Comparison of ENCODE assay signal across 14 cellular contexts in the genomic region with DNA sequence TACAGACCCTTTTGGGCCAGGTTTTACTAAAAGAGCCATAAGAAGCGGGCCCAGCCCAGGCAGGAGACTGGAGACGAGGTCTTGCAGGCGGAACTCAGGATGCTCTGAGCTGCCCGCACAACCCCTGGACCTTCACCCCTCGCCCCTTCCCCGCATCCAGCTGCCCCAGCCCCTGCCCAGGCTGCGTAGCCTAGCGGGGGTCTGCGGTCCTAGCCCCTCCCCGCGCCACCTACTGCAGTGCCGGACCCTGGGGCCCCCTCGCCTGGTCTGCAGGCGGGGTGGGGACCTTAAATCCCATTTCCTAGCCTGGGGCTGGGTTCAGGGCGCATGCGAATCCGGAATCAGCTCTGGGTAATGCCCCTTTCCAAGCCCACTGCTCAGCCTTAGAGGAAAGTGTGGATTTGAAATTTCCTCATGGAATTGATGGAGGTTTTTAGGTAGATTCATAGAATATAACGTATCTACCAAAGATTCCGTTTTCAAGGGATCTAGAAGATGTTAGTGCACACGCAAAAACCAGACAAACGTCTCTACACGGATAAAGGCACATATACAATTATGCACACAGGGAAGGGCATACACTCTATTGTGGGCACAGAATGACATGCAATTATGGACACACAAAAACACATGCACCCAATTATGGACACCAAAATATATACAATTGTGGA. TPM values are rescaled to one million over a fixed set of nuclear protein-coding genes. Genes with fewer than 3 reads are reported as not detected.
DNase-seq lines count a peak whose midpoint lies in the region; ATAC-seq and TF ChIP-seq lines count a peak whose summit lies in the region.
"Had no signal": no experiment of that assay in that cellular context is flagged by ENCODE, and none has a peak within 500 bp of the region (broad histone marks: within the 10 kb centered on the region; RNA-seq: fewer than 3 reads in every experiment).

No MANE protein-coding gene starts in this region.

- no peak overlapping the region for H3K27ac Mint-ChIP-seq in natural killer cell treated with Interleukin-12 subunit alpha and Interleukin-12 subunit beta and Interleukin-15 and Interleukin-18, amount 100 ng/mL, for 72 hours

- intact Hi-C loops in cardiac septum (cut with DNase I) (no loop called here), left ventricle myocardium superior (cut with micrococcal nuclease) (no loop called here), uterus (cut with DNase I; ENCODE audit: low total_unique reads) (no loop called here)

- H3K4me1 Mint-ChIP-seq in natural killer cell treated with Interleukin-12 subunit alpha and Interleukin-12 subunit beta and Interleukin-15 and Interleukin-18, amount 100 ng/mL, for 72 hours (ENCODE audit: low read depth in 2 of 2): peaks cover 43 to 60% of the 10 kb centered on the region in 2 donors

- TF ChIP-seq CTCF in uterus (IDR thresholded peaks at IDR 0.05): no peak

- ATAC-seq in left ventricle myocardium superior (no peak), HG03565 (IDR thresholded peaks at IDR 0.05; ENCODE audit: unreplicated experiment) (no peak)
- ATAC-seq in natural killer cell treated with Interleukin-12 subunit alpha and Interleukin-12 subunit beta and Interleukin-15 and Interleukin-18, amount 100 ng/mL, for 72 hours: no peak

- DNase-seq in cardiac septum (ENCODE audit: low spot score) (peak; percentile 44), left ventricle myocardium superior (no peak), ecto neural progenitor cell (ENCODE audit: low spot score) (peak; percentile 44), uterus (no peak), cerebellar cortex (ENCODE audit: low spot score) (no peak), kidney glomerular epithelial cell (lab: John Stamatoyannopoulos, UW) (no peak)
- peak; percentile 58 for DNase-seq in natural killer cell treated with Interleukin-12 subunit alpha and Interleukin-12 subunit beta and Interleukin-15 and Interleukin-18, amount 100 ng/mL, for 72 hours (ENCODE audit: low spot score)
- DNase-seq: amygdala; C1 segment of cervical spinal cord; midbrain; NCI-H2171; SJCRH30; stimulated activated naive CD4-positive, alpha-beta T cell treated with Interleukin-2 at 50 U/mL for 16 hours had no signal

- H3K4me1 ChIP-seq in uterus: peaks cover 0 to 4% of the 10 kb centered on the region in 2 donors

- H3K36me3 ChIP-seq in uterus: no peaks in the 10 kb centered on the region
- H3K36me3 ChIP-seq: SJCRH30 had no signal

- no peak for TF ChIP-seq POLR2A in uterus (IDR thresholded peaks at IDR 0.05)

- H3K36me3 Mint-ChIP-seq in natural killer cell treated with Interleukin-12 subunit alpha and Interleukin-12 subunit beta and Interleukin-15 and Interleukin-18, amount 100 ng/mL, for 72 hours: no peaks in the 10 kb centered on the region

- no peaks in the 10 kb centered on the region for H3K27me3 ChIP-seq in uterus
- H3K27me3 ChIP-seq: SJCRH30 had no signal

- peak overlapping the region; percentile 96 for H3K27ac ChIP-seq in uterus
- H3K27ac ChIP-seq: SJCRH30 had no signal

- no peaks in the 10 kb centered on the region for H3K9me3 Mint-ChIP-seq in natural killer cell treated with Interleukin-12 subunit alpha and Interleukin-12 subunit beta and Interleukin-15 and Interleukin-18, amount 100 ng/mL, for 72 hours

- H3K27me3 Mint-ChIP-seq in natural killer cell treated with Interleukin-12 subunit alpha and Interleukin-12 subunit beta and Interleukin-15 and Interleukin-18, amount 100 ng/mL, for 72 hours: peaks cover 55 to 63% of the 10 kb centered on the region in 2 donors

- no peaks in the 10 kb centered on the region for H3K9me3 ChIP-seq in uterus
- H3K9me3 ChIP-seq: SJCRH30 had no signal

- peak overlapping the region; percentile 84 for H3K4me3 Mint-ChIP-seq in natural killer cell treated with Interleukin-12 subunit alpha and Interleukin-12 subunit beta and Interleukin-15 and Interleukin-18, amount 100 ng/mL, for 72 hours

- peak overlapping the region; percentile 59 to 67 for H3K4me3 ChIP-seq in uterus
- H3K4me3 ChIP-seq: SJCRH30 had no signal

RNA-seq across cellular contexts. Expression of gene HOXA3, which starts 0.6 kb away (rescaled TPM):
- 0.40 TPM for total RNA-seq in cardiac septum
- total RNA-seq in left ventricle myocardium superior: 0.72 TPM
- total RNA-seq in natural killer cell treated with Interleukin-12 subunit alpha and Interleukin-12 subunit beta and Interleukin-15 and Interleukin-18, amount 100 ng/mL, for 72 hours: not detected
- 10 to 100 TPM in 2 of 4 donors, 1 to 10 TPM in 2; 1.0 to 34.5 (median 19.0) TPM for total RNA-seq in uterus

RNA-seq across cellular contexts. Expression of gene HOXA7, which starts 3.5 kb away (rescaled TPM):
- total RNA-seq in cardiac septum: not detected
- not detected for total RNA-seq in left ventricle myocardium superior
- under 1 TPM in 1 of 2 donors, not detected in 1; 0.20 TPM for total RNA-seq in natural killer cell treated with Interleukin-12 subunit alpha and Interleukin-12 subunit beta and Interleukin-15 and Interleukin-18, amount 100 ng/mL, for 72 hours
- total RNA-seq in uterus: 1 to 10 TPM in 3 of 4 donors, under 1 TPM in 1; 0.26 to 9.1 (median 5.2) TPM

RNA-seq across cellular contexts. Expression of gene HOXA6, which starts 5.4 kb away (rescaled TPM):
- total RNA-seq in cardiac septum: not detected
- not detected for total RNA-seq in left ventricle myocardium superior
- total RNA-seq in natural killer cell treated with Interleukin-12 subunit alpha and Interleukin-12 subunit beta and Interleukin-15 and Interleukin-18, amount 100 ng/mL, for 72 hours: under 1 TPM in 1 of 2 donors, not detected in 1; 0.81 TPM
- total RNA-seq in uterus: 10 to 100 TPM in 3 of 4 donors, 1 to 10 TPM in 1; 1.8 to 19.1 (median 15.4) TPM

RNA-seq across cellular contexts. Expression of gene HOXA5, which starts 9.5 kb away (rescaled TPM):
- 0.30 TPM for total RNA-seq in cardiac septum
- not detected for total RNA-seq in left ventricle myocardium superior
- under 1 TPM; 0.33 to 0.64 TPM for total RNA-seq in natural killer cell treated with Interleukin-12 subunit alpha and Interleukin-12 subunit beta and Interleukin-15 and Interleukin-18, amount 100 ng/mL, for 72 hours
- 10 to 100 TPM; 10.7 to 61.0 (median 18.9) TPM for total RNA-seq in uterus

RNA-seq across cellular contexts. Expression of gene HOXA9, which starts 12.4 kb away (rescaled TPM):
- total RNA-seq in cardiac septum (not detected), left ventricle myocardium superior (not detected), uterus (10 to 100 TPM in 3 of 4 donors, 1 to 10 TPM in 1; 2.3 to 26.4 (median 22.4) TPM)
- total RNA-seq in natural killer cell treated with Interleukin-12 subunit alpha and Interleukin-12 subunit beta and Interleukin-15 and Interleukin-18, amount 100 ng/mL, for 72 hours: 1 to 10 TPM in 1 of 2 donors, not detected in 1; 2.4 TPM

Comparison
In these comparisons a context has a peak if more than half of its experiments do, and no peak if none do; other contexts are left out.
1. DNase-seq: peak in cardiac septum (single experiment), ecto neural progenitor cell (single experiment) and natural killer cell treated with Interleukin-12 subunit alpha and Interleukin-12 subunit beta and Interleukin-15 and Interleukin-18, amount 100 ng/mL, for 72 hours (single experiment); none in left ventricle myocardium superior (single experiment), uterus (0 of 2), cerebellar cortex (single experiment) and kidney glomerular epithelial cell (single experiment).